In the genomic region with DNA sequence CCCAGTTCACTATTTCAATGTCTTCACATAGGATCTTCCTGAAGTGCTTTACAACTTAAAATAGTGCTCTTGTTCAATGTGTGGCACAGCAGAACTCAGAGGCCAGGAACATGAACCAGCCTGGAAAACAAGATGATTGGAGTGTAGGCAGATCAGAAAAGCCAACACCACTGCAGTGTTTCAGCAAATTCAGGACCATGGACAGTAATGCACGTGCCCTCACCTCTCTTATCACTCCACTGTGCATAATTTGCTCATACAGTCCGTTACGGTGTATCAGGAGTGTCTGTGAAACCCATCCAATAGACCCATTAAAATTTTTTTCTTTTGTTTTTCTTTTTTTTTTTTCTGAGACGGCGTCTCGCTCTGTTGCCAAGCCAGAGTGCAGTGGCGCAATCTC, we compare ENCODE assay signal across 11 cellular contexts. TPM values are rescaled to one million over a fixed set of nuclear protein-coding genes. Genes with fewer than 3 reads are reported as not detected.
A peak's percentile ranks its signal among the peaks of the same experiment; 100 is the strongest.
DNase-seq lines count a peak whose midpoint lies in the region; ATAC-seq and TF ChIP-seq lines count a peak whose summit lies in the region.
"Had no signal": no experiment of that assay in that cellular context is flagged by ENCODE, and none has a peak within 500 bp of the region (broad histone marks: within the 10 kb centered on the region; RNA-seq: fewer than 3 reads in every experiment).

No MANE protein-coding gene starts in this region.

- TF ChIP-seq CTCF in RWPE1 (conservative IDR thresholded peaks at IDR 0.05; ENCODE audit: low read depth) (no peak), fibroblast of mammary gland (conservative IDR thresholded peaks at IDR 0.05; ENCODE audit: control insufficient read depth, insufficient read depth, low read depth, low read length) (no peak), testis (IDR thresholded peaks at IDR 0.05) (no peak)

- 61 to 69% methylated on average over 7 of the region's 7 CpGs for WGBS in testis, 2 donors

- ATAC-seq in HG02759 (IDR thresholded peaks at IDR 0.05; ENCODE audit: unreplicated experiment) (no peak), HG03108 (IDR thresholded peaks at IDR 0.05; ENCODE audit: unreplicated experiment) (no peak)

- H3K4me1 ChIP-seq in testis, result no peaks in the 10 kb centered on the region

- no peak for TF ChIP-seq POLR2A in testis (IDR thresholded peaks at IDR 0.05)

- no peaks in the 10 kb centered on the region for H3K9me3 ChIP-seq in testis
- H3K9me3 ChIP-seq: thoracic aorta had no signal

- H3K4me3 ChIP-seq in fibroblast of mammary gland (ENCODE audit: control insufficient read depth, low read depth, low read length) (no peak overlapping the region), testis (no peak overlapping the region)
- H3K4me3 ChIP-seq: thoracic aorta had no signal

- H3K27ac ChIP-seq in RWPE1 (no peak overlapping the region), testis (no peak overlapping the region)
- H3K27ac ChIP-seq: thoracic aorta had no signal

- CTCF ChIA-PET in RWPE1 (lab: Yijun Ruan, JAX), result no interaction called here

- POLR2A ChIA-PET in RWPE1 (lab: Yijun Ruan, JAX; ENCODE audit: low non-redundant PET), result no interaction called here

- peak; percentile 5 for DNase-seq in activated CD4-positive, alpha-beta T cell treated with anti-CD3 and anti-CD28 coated beads for 48 hours
- DNase-seq in activated CD4-positive, alpha-beta T cell treated with anti-CD3 and anti-CD28 coated beads, Interleukin-2, amount 50 U/mL, for 48 hours, result no peak
- peak; percentile 42 for DNase-seq in RWPE1 (ENCODE audit: low spot score)
- peak; percentile 41 for DNase-seq in fibroblast of mammary gland (ENCODE audit: low read depth)
- DNase-seq in testis, result peak; percentile 27
- no peak for DNase-seq in NCI-H1417 (lab: John Stamatoyannopoulos, UW)
- DNase-seq: activated CD4-positive, CD25-positive, alpha-beta regulatory T cell; NCI-H2227 treated with DMSO at 0.1 percent for 48 hours had no signal

- H3K36me3 ChIP-seq in testis (ENCODE audit: low read depth, missing control alignments), result no peaks in the 10 kb centered on the region
- H3K36me3 ChIP-seq: thoracic aorta had no signal

- H3K27me3 ChIP-seq in testis, result no peaks in the 10 kb centered on the region

- intact Hi-C loops in testis (cut with DNase I; ENCODE audit: low total_unique reads), result no loop called here

RNA-seq across cellular contexts. Expression of a gene that starts 27.6 kb away (rescaled TPM):
- 10 to 100 TPM; 33.2 to 44.8 TPM for total RNA-seq in testis
- 37.4 TPM for polyA plus RNA-seq in testis (ENCODE audit: insufficient read depth, low read depth, low replicate concordance)

Comparison
In these comparisons a context has a peak if more than half of its experiments do, and no peak if none do; other contexts are left out.
1. DNase-seq: peak in activated CD4-positive, alpha-beta T cell treated with anti-CD3 and anti-CD28 coated beads for 48 hours (single experiment), RWPE1 (single experiment), fibroblast of mammary gland (single experiment) and testis (single experiment); none in activated CD4-positive, alpha-beta T cell treated with anti-CD3 and anti-CD28 coated beads, Interleukin-2, amount 50 U/mL, for 48 hours (0 of 2) and NCI-H1417 (0 of 3).